In genomic region chr14:96198430-96199133, GRCh38 we compare ENCODE assay signal across 14 cellular contexts. TPM values are rescaled to one million over a fixed set of nuclear protein-coding genes. Genes with fewer than 3 reads are reported as not detected.
A peak's percentile ranks its signal among the peaks of the same experiment; 100 is the strongest.
DNase-seq lines count a peak whose midpoint lies in the region; ATAC-seq, FAIRE-seq and TF ChIP-seq lines count a peak whose summit lies in the region.
"Had no signal": no experiment of that assay in that cellular context is flagged by ENCODE, and none has a peak within 500 bp of the region (broad histone marks: within the 10 kb centered on the region; RNA-seq: fewer than 3 reads in every experiment).

No MANE protein-coding gene starts in this region.

- DNase-seq in GM06990 (ENCODE audit: extremely low read depth, insufficient read length), result no peak
- DNase-seq in M059J (ENCODE audit: low read depth), result peak; percentile 27
- no peak for DNase-seq in astrocyte (ENCODE audit: low read depth)
- DNase-seq in naive B cell, result no peak
- no peak for DNase-seq in SK-N-DZ (ENCODE audit: low spot score)
- DNase-seq in GM10266 (ENCODE audit: extremely low spot score), result no peak
- DNase-seq: activated T-cell treated with anti-CD3 and anti-CD28 coated beads, Interleukin-2, amount 50 U/mL, for 24 hours; central memory CD4-positive, alpha-beta T cell; erythroblast; MV-4-11; NCI-H526 treated with DMSO at 0.1 percent for 48 hours; T-helper 9 cell had no signal

- ATAC-seq in naive B cell (ENCODE audit: low read depth in 2 of 2) (peak in 1 of 2 donors; percentile 23), HG03342 (IDR thresholded peaks at IDR 0.05; ENCODE audit: unreplicated experiment) (no peak)

- H3K36me3 ChIP-seq in GM06990 (ENCODE audit: control insufficient read depth, insufficient read depth, low read length) (no peaks in the 10 kb centered on the region), astrocyte (ENCODE audit: insufficient read depth, low read length) (no peaks in the 10 kb centered on the region)

- H3K27me3 Mint-ChIP-seq in astrocyte (ENCODE audit: low read depth, unreplicated experiment) (peaks cover 20% of the 10 kb centered on the region), naive B cell (peaks cover 21 to 57% (median 44%) of the 10 kb centered on the region in 3 donors)

- no peaks in the 10 kb centered on the region for H3K79me2 ChIP-seq in astrocyte (ENCODE audit: insufficient read depth, low read length)

- no peaks in the 10 kb centered on the region for H3K9me3 ChIP-seq in astrocyte (ENCODE audit: insufficient read depth, low read depth, low read length)

- no peak for FAIRE-seq in astrocyte (lab: Jason Lieb, UNC)

- TF ChIP-seq CTCF in GM06990 (IDR thresholded peaks at IDR 0.05; ENCODE audit: insufficient read depth, low read length, poor library complexity, severe bottlenecking), result no peak
- no peak for TF ChIP-seq CTCF in astrocyte (IDR thresholded peaks at IDR 0.05; ENCODE audit: insufficient read depth, low read depth, low read length)
- no peak for TF ChIP-seq CTCF in GM10266 (IDR thresholded peaks at IDR 0.05; ENCODE audit: control insufficient read depth, insufficient read depth, low read depth, missing control alignments)

- H3K9ac ChIP-seq in astrocyte (ENCODE audit: low read length), result no peak overlapping the region

- peak overlapping the region; percentile 41 for H2AFZ ChIP-seq in astrocyte (ENCODE audit: low read depth, low read length)

- peak overlapping the region; percentile 5; the same call in 1 of the 2 replicates for H3K4me3 ChIP-seq in GM06990 (replicated peaks; ENCODE audit: low read depth, low read length)
- no peak overlapping the region for H3K4me3 ChIP-seq in astrocyte (ENCODE audit: insufficient read depth, low read depth, low read length)

- no peaks in the 10 kb centered on the region for H3K4me1 ChIP-seq in astrocyte (ENCODE audit: insufficient read depth, low read length)

- no peak overlapping the region for H3K4me2 ChIP-seq in astrocyte (ENCODE audit: low read length)

- no peak overlapping the region for H3K27ac ChIP-seq in astrocyte (ENCODE audit: low read depth, low read length)

- peaks cover 8% of the 10 kb centered on the region for H3K9me3 Mint-ChIP-seq in astrocyte (ENCODE audit: unreplicated experiment)
- no peaks in the 10 kb centered on the region for H3K9me3 Mint-ChIP-seq in naive B cell

- H4K20me1 ChIP-seq in astrocyte (ENCODE audit: insufficient read depth, low read length), result no peaks in the 10 kb centered on the region

- H3K27me3 ChIP-seq in GM06990 (replicated peaks; ENCODE audit: control insufficient read depth, insufficient read depth, low read length) (no peaks in the 10 kb centered on the region; the same call in 1 of the 2 replicates), astrocyte (ENCODE audit: insufficient read depth, low read length) (no peaks in the 10 kb centered on the region)

- H3K27ac Mint-ChIP-seq in astrocyte (ENCODE audit: unreplicated experiment) (no peak overlapping the region), naive B cell (peak overlapping the region in 4 of 6 donors; percentile 28 to 87 (median 62))
- H3K27ac Mint-ChIP-seq: activated T-cell treated with anti-CD3 and anti-CD28 coated beads, Interleukin-2, amount 50 U/mL, for 24 hours had no signal

- H3K36me3 Mint-ChIP-seq in astrocyte (ENCODE audit: low read depth, unreplicated experiment) (no peaks in the 10 kb centered on the region), naive B cell (peaks cover 0 to 16% of the 10 kb centered on the region in 2 donors)

- H3K4me3 Mint-ChIP-seq in astrocyte (ENCODE audit: unreplicated experiment), result no peak overlapping the region
- H3K4me3 Mint-ChIP-seq in naive B cell, result peak overlapping the region in 6 of 8 donors; percentile 21 to 82 (median 62)
- H3K4me3 Mint-ChIP-seq: activated T-cell treated with anti-CD3 and anti-CD28 coated beads, Interleukin-2, amount 50 U/mL, for 24 hours had no signal

- peaks cover 20% of the 10 kb centered on the region for H3K4me1 Mint-ChIP-seq in astrocyte (ENCODE audit: low read depth, unreplicated experiment)
- peaks cover 10 to 25% (median 14%) of the 10 kb centered on the region in 3 donors for H3K4me1 Mint-ChIP-seq in naive B cell

RNA-seq across cellular contexts. Expression of gene BDKRB2, which starts 6.1 kb away (rescaled TPM):
- 2.6 and 3.8 TPM in 2 replicates for total RNA-seq in M059J (2014; rRNA removed; shearing (Covaris generic))
- total RNA-seq in astrocyte, result 0.70 and 0.89 TPM in 2 replicates
- not detected for polyA plus RNA-seq in naive B cell (ENCODE audit: low read depth in 6 of 6)
- 0.14 and 0.18 TPM in 2 replicates for polyA plus RNA-seq in SK-N-DZ (2014; cell fraction: cytosol; rRNA removed)
- not detected in 2 replicates for polyA plus RNA-seq in SK-N-DZ (2014; cell fraction: nucleus; rRNA removed)
- polyA plus RNA-seq: neural cell had no signal

RNA-seq across cellular contexts. Expression of gene BDKRB1, which starts 57.4 kb away (rescaled TPM):
- 0.10 and 1.7 TPM in 2 replicates for total RNA-seq in M059J (2014; rRNA removed; shearing (Covaris generic))
- total RNA-seq in astrocyte, result 0.20 TPM in 1 of 2 replicates, not detected in the other
- polyA plus RNA-seq in naive B cell (ENCODE audit: low read depth in 6 of 6), result not detected
- not detected in 2 replicates for polyA plus RNA-seq in SK-N-DZ (2014; cell fraction: cytosol; rRNA removed)
- polyA plus RNA-seq in SK-N-DZ (2014; cell fraction: nucleus; rRNA removed), result not detected in 2 replicates
- polyA plus RNA-seq: neural cell had no signal
